14 cellular contexts compared by ENCODE assay signal in the genomic region with DNA sequence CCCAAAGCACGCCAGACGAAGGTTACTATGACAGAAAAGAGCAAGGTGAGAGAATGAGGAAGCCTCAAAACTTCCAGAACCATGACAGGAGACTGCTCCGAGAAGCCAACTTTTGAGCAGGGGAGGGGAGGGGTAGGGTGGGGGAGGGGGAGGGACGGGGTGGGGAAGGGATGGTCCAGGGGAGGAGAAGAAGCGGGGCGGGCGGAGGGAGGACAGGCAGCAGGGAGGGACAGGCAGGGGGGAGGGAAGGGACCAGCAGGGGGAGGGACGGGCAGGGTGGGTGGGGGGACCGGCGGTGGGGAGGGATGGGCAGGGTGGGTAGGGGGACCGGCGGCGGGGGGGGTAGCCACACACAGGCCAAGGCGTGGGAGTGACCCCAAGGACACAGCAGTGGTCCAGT. TPM values are rescaled to one million over a fixed set of nuclear protein-coding genes. Genes with fewer than 3 reads are reported as not detected.
DNase-seq lines count a peak whose midpoint lies in the region; ATAC-seq and TF ChIP-seq lines count a peak whose summit lies in the region.
"Had no signal": no experiment of that assay in that cellular context is flagged by ENCODE, and none has a peak within 500 bp of the region (broad histone marks: within the 10 kb centered on the region; RNA-seq: fewer than 3 reads in every experiment).

No MANE protein-coding gene starts in this region.

- H3K79me2 ChIP-seq in mammary epithelial cell (ENCODE audit: insufficient read depth, low read length) (peaks cover 86% of the 10 kb centered on the region), neural progenitor cell (ENCODE audit: low read depth) (peaks cover 77% of the 10 kb centered on the region)

- H3K4me2 ChIP-seq in mammary epithelial cell (ENCODE audit: insufficient read depth, low read depth, low read length) (peak overlapping the region; percentile 54), neural progenitor cell (no peak overlapping the region)

- no TSS peak for BruUV-seq in mammary epithelial cell (replicated peaks; lab: Mats Ljungman, UMichigan)

- peaks cover 31% of the 10 kb centered on the region for H3K4me1 Mint-ChIP-seq in activated CD4-positive, alpha-beta T cell treated with anti-CD3 and anti-CD28 coated beads for 36 hours
- H3K4me1 Mint-ChIP-seq in IgD-negative memory B cell (peaks cover 0 to 16% (median 14%) of the 10 kb centered on the region in 3 donors), neural progenitor cell (peaks cover 11% of the 10 kb centered on the region)

- intact Hi-C loops in activated CD4-positive, alpha-beta T cell treated with anti-CD3 and anti-CD28 coated beads for 36 hours (cut with DNase I, micrococcal nuclease) = no loop called here
- intact Hi-C loops in mammary epithelial cell (cut with micrococcal nuclease) = no loop called here

- no peaks in the 10 kb centered on the region for H3K9me3 ChIP-seq in mammary epithelial cell (replicated peaks; ENCODE audit: insufficient read depth, low read length)
- H3K9me3 ChIP-seq in neural progenitor cell (ENCODE audit: low read depth) = no peaks in the 10 kb centered on the region
- H3K9me3 ChIP-seq: ascending aorta, mucosa of descending colon had no signal

- no peak overlapping the region for H3K4me3 ChIP-seq in mammary epithelial cell (replicated peaks in 1 of 3; ENCODE audit: insufficient read depth in 1 of 3, low read depth in 2 of 3, low read length in 3 of 3)
- H3K4me3 ChIP-seq in neural progenitor cell = no peak overlapping the region
- H3K4me3 ChIP-seq: mucosa of descending colon, PC-9 had no signal

- H3F3A ChIP-seq in neural progenitor cell (ENCODE audit: low read depth) = no peaks in the 10 kb centered on the region

- H3K27ac Mint-ChIP-seq in activated CD4-positive, alpha-beta T cell treated with anti-CD3 and anti-CD28 coated beads for 36 hours = peak overlapping the region; percentile 68
- H3K27ac Mint-ChIP-seq in IgD-negative memory B cell (no peak overlapping the region), neural progenitor cell (no peak overlapping the region)

- H4K20me1 ChIP-seq in mammary epithelial cell (ENCODE audit: insufficient read depth, low read length) = peaks cover 5% of the 10 kb centered on the region
- H4K20me1 ChIP-seq in neural progenitor cell (ENCODE audit: low read depth) = peaks cover 70% of the 10 kb centered on the region

- no peak overlapping the region for H2AFZ ChIP-seq in mammary epithelial cell (ENCODE audit: low read depth, low read length)
- no peak overlapping the region for H2AFZ ChIP-seq in neural progenitor cell (replicated peaks)
- H2AFZ ChIP-seq: PC-9 had no signal

- H3K9ac ChIP-seq in mammary epithelial cell (ENCODE audit: insufficient read depth, low read length) (no peak overlapping the region), neural progenitor cell (no peak overlapping the region)

- no peaks in the 10 kb centered on the region for H3K9me3 Mint-ChIP-seq in activated CD4-positive, alpha-beta T cell treated with anti-CD3 and anti-CD28 coated beads for 36 hours (ENCODE audit: low read depth)
- no peaks in the 10 kb centered on the region for H3K9me3 Mint-ChIP-seq in IgD-negative memory B cell
- no peaks in the 10 kb centered on the region for H3K9me3 Mint-ChIP-seq in neural progenitor cell

- H3K27me3 ChIP-seq in mammary epithelial cell (ENCODE audit: insufficient read depth, low read length) (no peaks in the 10 kb centered on the region), neural progenitor cell (no peaks in the 10 kb centered on the region)
- H3K27me3 ChIP-seq: ascending aorta had no signal

- H3K27ac ChIP-seq in mammary epithelial cell (ENCODE audit: insufficient read depth, low read depth, low read length) (no peak overlapping the region), neural progenitor cell (no peak overlapping the region)
- H3K27ac ChIP-seq: PC-9 had no signal

- peak overlapping the region; percentile 79 for H3K4me3 Mint-ChIP-seq in activated CD4-positive, alpha-beta T cell treated with anti-CD3 and anti-CD28 coated beads for 36 hours
- H3K4me3 Mint-ChIP-seq in IgD-negative memory B cell = peak overlapping the region in 3 of 4 donors; percentile 44 to 91 (median 86)
- peak overlapping the region; percentile 86 for H3K4me3 Mint-ChIP-seq in neural progenitor cell

- H3K27me3 Mint-ChIP-seq in activated CD4-positive, alpha-beta T cell treated with anti-CD3 and anti-CD28 coated beads for 36 hours = no peaks in the 10 kb centered on the region
- H3K27me3 Mint-ChIP-seq in IgD-negative memory B cell = no peaks in the 10 kb centered on the region
- H3K27me3 Mint-ChIP-seq in neural progenitor cell (ENCODE audit: insufficient read depth, low read depth) = peaks cover 13% of the 10 kb centered on the region

- no CpG with 5 or more reads among the region's 14 CpGs for WGBS in mammary epithelial cell (ENCODE audit: low coverage, missing lambda C conversion rate)

- no peak for ATAC-seq in activated CD4-positive, alpha-beta T cell treated with anti-CD3 and anti-CD28 coated beads for 36 hours
- no peak for ATAC-seq in HG03571 (IDR thresholded peaks at IDR 0.05; ENCODE audit: unreplicated experiment)
- ATAC-seq: mucosa of descending colon had no signal

- H3K36me3 ChIP-seq in mammary epithelial cell (ENCODE audit: insufficient read depth, low read length) (peaks cover 5% of the 10 kb centered on the region), neural progenitor cell (no peaks in the 10 kb centered on the region)

- dilution Hi-C loops in mammary epithelial cell (cut with HindIII; ENCODE audit: low sequenced_read_pairs) = no loop called here

- no peak for DNase-seq in activated CD4-positive, alpha-beta T cell treated with anti-CD3 and anti-CD28 coated beads for 36 hours
- no peak for DNase-seq in activated CD4-positive, alpha-beta T cell treated with anti-CD3 and anti-CD28 coated beads, Interleukin-2, amount 50 U/mL, for 4 hours
- no peak for DNase-seq in mammary epithelial cell
- DNase-seq in neural progenitor cell (ENCODE audit: low spot score) = no peak
- no peak for DNase-seq in AG08395 (ENCODE audit: low spot score)
- no peak for DNase-seq in NCI-H187 treated with DMSO at 0.1 percent for 48 hours (lab: John Stamatoyannopoulos, UW)
- DNase-seq: dermis blood vessel endothelial cell, mucosa of descending colon, NCI-H1694 treated with DMSO at 0.1 percent for 48 hours, NCI-H510A treated with DMSO at 0.1 percent for 48 hours, PC-9 had no signal

- peaks cover 40% of the 10 kb centered on the region for H3K4me1 ChIP-seq in mammary epithelial cell (ENCODE audit: insufficient read depth, low read length)
- H3K4me1 ChIP-seq in neural progenitor cell = peaks cover 4% of the 10 kb centered on the region

- POLR2A ChIA-PET in activated CD4-positive, alpha-beta T cell treated with anti-CD3 and anti-CD28 coated beads for 36 hours (lab: Charles Lee) = no interaction called here

- in situ Hi-C loops in mammary epithelial cell (cut with MboI; ENCODE audit: low sequenced_read_pairs in 2 of 2) = no loop called here

- H3K36me3 Mint-ChIP-seq in activated CD4-positive, alpha-beta T cell treated with anti-CD3 and anti-CD28 coated beads for 36 hours (ENCODE audit: low read depth) = peaks cover 18% of the 10 kb centered on the region
- H3K36me3 Mint-ChIP-seq in IgD-negative memory B cell (no peaks in the 10 kb centered on the region), neural progenitor cell (peaks cover 7% of the 10 kb centered on the region)

- TF ChIP-seq CTCF in mammary epithelial cell (conservative IDR thresholded peaks at IDR 0.05 in 1 of 2, IDR thresholded peaks at IDR 0.05 in 1 of 2; ENCODE audit: extremely low read depth in 1 of 2, insufficient read depth in 1 of 2, low read depth in 1 of 2, low read length in 2 of 2) = no peak
- TF ChIP-seq CTCF in neural progenitor cell (IDR thresholded peaks at IDR 0.05) = no peak

- CTCF ChIA-PET in activated CD4-positive, alpha-beta T cell treated with anti-CD3 and anti-CD28 coated beads for 36 hours (lab: Charles Lee) = no interaction called here
- CTCF ChIA-PET in mammary epithelial cell (lab: Charles Lee; ENCODE audit: low non-redundant PET) = no interaction called here

RNA-seq across cellular contexts. Expression of a gene that starts 2.0 kb away (rescaled TPM):
- total RNA-seq in activated CD4-positive, alpha-beta T cell treated with anti-CD3 and anti-CD28 coated beads for 36 hours = 100 to 1,000 TPM; 117 to 151 TPM
- polyA plus RNA-seq in IgD-negative memory B cell = 65.8 TPM
- total RNA-seq in mammary epithelial cell = 100 to 1,000 TPM in 1 of 2 donors, 10 to 100 TPM in 1; 46.3 to 107 TPM
- 109 TPM for polyA plus RNA-seq in mammary epithelial cell
- 162 TPM for polyA minus RNA-seq in mammary epithelial cell
- total RNA-seq in neural progenitor cell (ENCODE audit: low replicate concordance) = 62.4 and 116 TPM in 2 replicates

RNA-seq across cellular contexts. Expression of a gene that starts 2.2 kb away (rescaled TPM):
- total RNA-seq in activated CD4-positive, alpha-beta T cell treated with anti-CD3 and anti-CD28 coated beads for 36 hours = 10 to 100 TPM in 1 of 2 experiments, 1 to 10 TPM in 1; 9.9 to 11.4 TPM
- polyA plus RNA-seq in IgD-negative memory B cell = 31.7 TPM
- 10 to 100 TPM; 12.0 to 25.0 TPM for total RNA-seq in mammary epithelial cell
- polyA plus RNA-seq in mammary epithelial cell = 16.4 TPM
- polyA minus RNA-seq in mammary epithelial cell = 3.6 TPM
- 1.0 and 13.5 TPM in 2 replicates for total RNA-seq in neural progenitor cell (ENCODE audit: low replicate concordance)

RNA-seq across cellular contexts. Expression of a gene that starts 8.7 kb away (rescaled TPM):
- total RNA-seq in activated CD4-positive, alpha-beta T cell treated with anti-CD3 and anti-CD28 coated beads for 36 hours = under 1 TPM; 0.28 to 0.41 TPM
- 5.5 TPM for polyA plus RNA-seq in IgD-negative memory B cell
- total RNA-seq in mammary epithelial cell = under 1 TPM in 1 of 2 donors, not detected in 1; under 0.01 TPM
- polyA plus RNA-seq in mammary epithelial cell = 0.09 TPM
- polyA minus RNA-seq in mammary epithelial cell = not detected
- 0.22 TPM in 1 of 2 replicates, not detected in the other for total RNA-seq in neural progenitor cell (ENCODE audit: low replicate concordance)

RNA-seq across cellular contexts. Expression of a gene that starts 14.0 kb away (rescaled TPM):
- 10 to 100 TPM; 13.7 to 18.0 TPM for total RNA-seq in activated CD4-positive, alpha-beta T cell treated with anti-CD3 and anti-CD28 coated beads for 36 hours
- polyA plus RNA-seq in IgD-negative memory B cell = 21.0 TPM
- 10 to 100 TPM; 21.5 to 23.6 TPM for total RNA-seq in mammary epithelial cell
- 25.3 TPM for polyA plus RNA-seq in mammary epithelial cell
- polyA minus RNA-seq in mammary epithelial cell = 32.6 TPM
- total RNA-seq in neural progenitor cell (ENCODE audit: low replicate concordance) = 3.7 and 22.5 TPM in 2 replicates

RNA-seq across cellular contexts. Expression of a gene that starts 14.7 kb away (rescaled TPM):
- 10 to 100 TPM; 17.5 to 24.3 TPM for total RNA-seq in activated CD4-positive, alpha-beta T cell treated with anti-CD3 and anti-CD28 coated beads for 36 hours
- polyA plus RNA-seq in IgD-negative memory B cell = 10.5 TPM
- 10 to 100 TPM; 16.7 to 32.3 TPM for total RNA-seq in mammary epithelial cell
- polyA plus RNA-seq in mammary epithelial cell = 15.5 TPM
- 11.7 TPM for polyA minus RNA-seq in mammary epithelial cell
- 10.7 and 24.6 TPM in 2 replicates for total RNA-seq in neural progenitor cell (ENCODE audit: low replicate concordance)
